In genomic region chr16:57386381-57386951, GRCh38 we compare ENCODE assay signal across 19 cellular contexts. TPM values are rescaled to one million over a fixed set of nuclear protein-coding genes. Genes with fewer than 3 reads are reported as not detected.
DNase-seq lines count a peak whose midpoint lies in the region; ATAC-seq and TF ChIP-seq lines count a peak whose summit lies in the region.
"Had no signal": no experiment of that assay in that cellular context is flagged by ENCODE, and none has a peak within 500 bp of the region (broad histone marks: within the 10 kb centered on the region; RNA-seq: fewer than 3 reads in every experiment).

No MANE protein-coding gene starts in this region.

- no peak for DNase-seq in activated naive CD8-positive, alpha-beta T cell treated with anti-CD3 and anti-CD28 coated beads, Interleukin-2, amount 50 U/mL, for 24 hours
- DNase-seq in NCI-H69 (lab: John Stamatoyannopoulos, UW) (peak; percentile 27), fibroblast of peridontal ligament (ENCODE audit: extremely low read depth) (peak; percentile 85), testis (peak; percentile 56), NCI-H1694 treated with DMSO at 0.1 percent for 48 hours (lab: John Stamatoyannopoulos, UW) (no peak), nucleus accumbens (lab: John Stamatoyannopoulos, UW) (no peak)
- DNase-seq: activated CD4-positive, CD25-positive, alpha-beta regulatory T cell; adrenal gland; DMS153; effector memory CD8-positive, alpha-beta T cell; glutamatergic neuron; SW 1271; thyroid gland had no signal

- H3K27me3 ChIP-seq in testis = no peaks in the 10 kb centered on the region
- H3K27me3 ChIP-seq: adrenal gland, thyroid gland had no signal

- no peak for ATAC-seq in activated naive CD8-positive, alpha-beta T cell treated with anti-CD3 and anti-CD28 coated beads, Interleukin-2, amount 50 U/mL, for 24 hours
- no peak for ATAC-seq in HG03139 (IDR thresholded peaks at IDR 0.05; ENCODE audit: unreplicated experiment)
- ATAC-seq: effector memory CD8-positive, alpha-beta T cell; left lobe of liver had no signal

- H3K4me1 Mint-ChIP-seq in activated naive CD8-positive, alpha-beta T cell (ENCODE audit: low read depth) = peaks cover 2% of the 10 kb centered on the region
- H3K4me1 Mint-ChIP-seq in activated naive CD8-positive, alpha-beta T cell treated with anti-CD3 and anti-CD28 coated beads, Interleukin-2, amount 50 U/mL, for 24 hours = peaks cover 29% of the 10 kb centered on the region

- TF ChIP-seq POLR2A in testis (IDR thresholded peaks at IDR 0.05) = no peak

- no peaks in the 10 kb centered on the region for H3K36me3 ChIP-seq in testis (ENCODE audit: low read depth, missing control alignments)
- H3K36me3 ChIP-seq: adrenal gland had no signal

- H3K9me3 Mint-ChIP-seq in activated naive CD8-positive, alpha-beta T cell (ENCODE audit: low read depth) = no peaks in the 10 kb centered on the region
- no peaks in the 10 kb centered on the region for H3K9me3 Mint-ChIP-seq in activated naive CD8-positive, alpha-beta T cell treated with anti-CD3 and anti-CD28 coated beads, Interleukin-2, amount 50 U/mL, for 24 hours
- H3K9me3 Mint-ChIP-seq: effector memory CD8-positive, alpha-beta T cell; neural crest cell had no signal

- H3K4me1 ChIP-seq in testis = peaks cover 35% of the 10 kb centered on the region

- no peaks in the 10 kb centered on the region for H3K36me3 Mint-ChIP-seq in activated naive CD8-positive, alpha-beta T cell
- H3K36me3 Mint-ChIP-seq in activated naive CD8-positive, alpha-beta T cell treated with anti-CD3 and anti-CD28 coated beads, Interleukin-2, amount 50 U/mL, for 24 hours (ENCODE audit: low read depth) = no peaks in the 10 kb centered on the region

- H3K27me3 Mint-ChIP-seq in activated naive CD8-positive, alpha-beta T cell = no peaks in the 10 kb centered on the region
- peaks cover 12% of the 10 kb centered on the region for H3K27me3 Mint-ChIP-seq in activated naive CD8-positive, alpha-beta T cell treated with anti-CD3 and anti-CD28 coated beads, Interleukin-2, amount 50 U/mL, for 24 hours

- no peaks in the 10 kb centered on the region for H3K9me3 ChIP-seq in testis
- H3K9me3 ChIP-seq: adrenal gland, thyroid gland had no signal

- intact Hi-C loops in testis (cut with DNase I; ENCODE audit: low total_unique reads) = no loop called here

- H3K4me3 ChIP-seq in testis = no peak overlapping the region
- H3K4me3 ChIP-seq: adrenal gland, skin epidermis, thyroid gland had no signal

- WGBS in testis, 2 donors = 64 to 68% methylated on average over 5 of the region's 5 CpGs

- H3K27ac ChIP-seq in testis = no peak overlapping the region
- H3K27ac ChIP-seq: adrenal gland, skin epidermis, thyroid gland had no signal

- H3K27ac Mint-ChIP-seq in activated naive CD8-positive, alpha-beta T cell = peak overlapping the region; percentile 28
- H3K27ac Mint-ChIP-seq in activated naive CD8-positive, alpha-beta T cell treated with anti-CD3 and anti-CD28 coated beads, Interleukin-2, amount 50 U/mL, for 24 hours = no peak overlapping the region
- H3K27ac Mint-ChIP-seq: effector memory CD8-positive, alpha-beta T cell had no signal

- no peak for TF ChIP-seq CTCF in testis (IDR thresholded peaks at IDR 0.05)

- no peak overlapping the region for H3K4me3 Mint-ChIP-seq in activated naive CD8-positive, alpha-beta T cell
- H3K4me3 Mint-ChIP-seq in activated naive CD8-positive, alpha-beta T cell treated with anti-CD3 and anti-CD28 coated beads, Interleukin-2, amount 50 U/mL, for 24 hours = no peak overlapping the region
- H3K4me3 Mint-ChIP-seq: effector memory CD8-positive, alpha-beta T cell; neural crest cell had no signal

RNA-seq across cellular contexts. Expression of gene CX3CL1, which starts 14.2 kb away (rescaled TPM):
- total RNA-seq in testis = 10 to 100 TPM in 1 of 2 donors, 1 to 10 TPM in 1; 8.5 to 19.6 TPM
- polyA plus RNA-seq in testis (ENCODE audit: insufficient read depth, low read depth, low replicate concordance) = 12.9 TPM
- total RNA-seq: OCI-LY7 had no signal

RNA-seq across cellular contexts. Expression of gene CCL17, which starts 18.1 kb away (rescaled TPM):
- under 1 TPM in 1 of 2 donors, not detected in 1; 0.81 TPM for total RNA-seq in testis
- polyA plus RNA-seq in testis (ENCODE audit: insufficient read depth, low read depth, low replicate concordance) = 4.0 TPM
- total RNA-seq: adrenal gland, left lobe of liver, neural crest cell, OCI-LY7, thyroid gland had no signal
- polyA plus RNA-seq: adrenal gland had no signal

RNA-seq across cellular contexts. Expression of gene CCL22, which starts 27.9 kb away (rescaled TPM):
- total RNA-seq in testis = not detected
- 0.65 TPM for polyA plus RNA-seq in testis (ENCODE audit: insufficient read depth, low read depth, low replicate concordance)
- total RNA-seq: neural crest cell, OCI-LY7, thyroid gland had no signal

Comparison
In these comparisons a context has a peak if more than half of its experiments do, and no peak if none do; other contexts are left out.
1. DNase-seq: peak in NCI-H69 (single experiment), fibroblast of peridontal ligament (single experiment) and testis (single experiment); none in activated naive CD8-positive, alpha-beta T cell treated with anti-CD3 and anti-CD28 coated beads, Interleukin-2, amount 50 U/mL, for 24 hours (single experiment), NCI-H1694 treated with DMSO at 0.1 percent for 48 hours (single experiment) and nucleus accumbens (0 of 56).